ENCODE assay signal across 3 cellular contexts in the genomic region with DNA sequence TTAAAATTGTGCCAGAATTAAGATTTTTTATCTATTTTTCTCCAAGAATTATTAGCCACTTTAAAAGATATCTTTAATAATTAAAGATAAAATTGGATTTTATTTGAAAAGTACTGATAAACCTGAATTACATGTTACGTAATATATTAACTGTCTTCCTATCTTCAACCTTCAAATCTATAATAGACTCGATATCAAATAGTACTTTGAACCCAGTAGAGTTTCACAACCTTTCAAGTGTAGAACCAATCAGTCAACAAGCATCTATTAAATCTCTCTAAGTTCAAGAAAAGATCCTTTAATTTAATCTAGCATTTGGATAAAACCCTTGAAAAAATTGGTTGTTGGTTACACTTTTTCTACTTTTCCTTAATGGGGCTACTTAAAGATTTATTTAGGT.
TF ChIP-seq lines count a peak whose summit lies in the region.

No MANE protein-coding gene starts in this region.

TF ChIP-seq in IMR-90, 13 proteins besides CTCF, POLR2A, EP300 and RAD21:
- TF ChIP-seq RFX5 (IDR thresholded peaks at IDR 0.05; ENCODE audit: low read depth, low read length) (no peak), MXI1 (IDR thresholded peaks at IDR 0.05; ENCODE audit: borderline replicate concordance, low read depth, low read length) (no peak), CEBPB (IDR thresholded peaks at IDR 0.05; ENCODE audit: low read depth, low read length) (peak; percentile 30; the same call in 1 of the 2 replicates)

TF ChIP-seq in K562, 482 proteins besides CTCF, POLR2A, EP300 and RAD21:
- TF ChIP-seq CEBPG (CRISPR knock-in tag; IDR thresholded peaks at IDR 0.05) (no peak), CEBPG (tag; conservative IDR thresholded peaks at IDR 0.05 in 1 of 2, IDR thresholded peaks at IDR 0.05 in 1 of 2) (peak; percentile 28 to 83; a peak in 3 of 4 replicates), CEBPB (tag; IDR thresholded peaks at IDR 0.05) (peak; percentile 58)
- TF ChIP-seq, protein P1, sequence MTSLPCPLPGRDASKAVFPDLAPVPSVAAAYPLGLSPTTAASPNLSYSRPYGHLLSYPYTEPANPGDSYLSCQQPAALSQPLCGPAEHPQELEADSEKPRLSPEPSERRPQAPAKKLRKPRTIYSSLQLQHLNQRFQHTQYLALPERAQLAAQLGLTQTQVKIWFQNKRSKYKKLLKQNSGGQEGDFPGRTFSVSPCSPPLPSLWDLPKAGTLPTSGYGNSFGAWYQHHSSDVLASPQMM (CRISPR knock-in tag; IDR thresholded peaks at IDR 0.05), result no peak

TF ChIP-seq in HepG2, 621 proteins besides CTCF, POLR2A, EP300 and RAD21:
- TF ChIP-seq ZFP90 (CRISPR knock-in tag; IDR thresholded peaks at IDR 0.05; ENCODE audit: borderline replicate concordance) (no peak), RBM22 (optimal IDR thresholded peaks at IDR 0.05; ENCODE audit: low read length) (no peak), ZNF768 (CRISPR knock-in tag; IDR thresholded peaks at IDR 0.05) (no peak), HHEX (CRISPR knock-in tag; IDR thresholded peaks at IDR 0.05) (no peak), CEBPB (IDR thresholded peaks at IDR 0.05; ENCODE audit: borderline replicate concordance, low read depth, low read length) (peak; percentile 76), ZNF501 (CRISPR knock-in tag; IDR thresholded peaks at IDR 0.05) (no peak), SMYD3 (CRISPR knock-in tag; IDR thresholded peaks at IDR 0.05) (no peak), ZNF3 (CRISPR knock-in tag; IDR thresholded peaks at IDR 0.05) (peak; percentile 86), HOXA3 (CRISPR knock-in tag; IDR thresholded peaks at IDR 0.05) (no peak), TBP (CRISPR knock-in tag; IDR thresholded peaks at IDR 0.05) (no peak), ISL2 (CRISPR knock-in tag; IDR thresholded peaks at IDR 0.05) (no peak), ASH2L (IDR thresholded peaks at IDR 0.05; ENCODE audit: insufficient read length, low read depth, low read length) (no peak), DR1 (CRISPR knock-in tag; IDR thresholded peaks at IDR 0.05) (no peak), ZNF496 (CRISPR knock-in tag; IDR thresholded peaks at IDR 0.05; ENCODE audit: insufficient replicate concordance) (no peak), MTF1 (CRISPR knock-in tag; IDR thresholded peaks at IDR 0.05) (no peak), ZSCAN12 (CRISPR knock-in tag; IDR thresholded peaks at IDR 0.05) (no peak), ZNF44 (CRISPR knock-in tag; IDR thresholded peaks at IDR 0.05) (no peak), JUND (CRISPR knock-in tag; IDR thresholded peaks at IDR 0.05) (no peak), ZSCAN31 (CRISPR knock-in tag; IDR thresholded peaks at IDR 0.05; ENCODE audit: low read depth) (no peak), ZNF530 (CRISPR knock-in tag; IDR thresholded peaks at IDR 0.05; ENCODE audit: low read depth) (no peak), HNF4A (CRISPR knock-in tag; IDR thresholded peaks at IDR 0.05) (peak; percentile 52), NCOR1 (IDR thresholded peaks at IDR 0.05; ENCODE audit: borderline replicate concordance, low read length) (peak; percentile 36; the same call in 1 of the 2 replicates), FOSL1 (CRISPR knock-in tag; IDR thresholded peaks at IDR 0.05; ENCODE audit: borderline replicate concordance) (no peak), ELF4 (CRISPR knock-in tag; IDR thresholded peaks at IDR 0.05; ENCODE audit: borderline replicate concordance) (no peak), ZNF564 (CRISPR knock-in tag; IDR thresholded peaks at IDR 0.05) (no peak), ZNF143 (CRISPR knock-in tag; IDR thresholded peaks at IDR 0.05) (no peak)
- TF ChIP-seq, protein P2, sequence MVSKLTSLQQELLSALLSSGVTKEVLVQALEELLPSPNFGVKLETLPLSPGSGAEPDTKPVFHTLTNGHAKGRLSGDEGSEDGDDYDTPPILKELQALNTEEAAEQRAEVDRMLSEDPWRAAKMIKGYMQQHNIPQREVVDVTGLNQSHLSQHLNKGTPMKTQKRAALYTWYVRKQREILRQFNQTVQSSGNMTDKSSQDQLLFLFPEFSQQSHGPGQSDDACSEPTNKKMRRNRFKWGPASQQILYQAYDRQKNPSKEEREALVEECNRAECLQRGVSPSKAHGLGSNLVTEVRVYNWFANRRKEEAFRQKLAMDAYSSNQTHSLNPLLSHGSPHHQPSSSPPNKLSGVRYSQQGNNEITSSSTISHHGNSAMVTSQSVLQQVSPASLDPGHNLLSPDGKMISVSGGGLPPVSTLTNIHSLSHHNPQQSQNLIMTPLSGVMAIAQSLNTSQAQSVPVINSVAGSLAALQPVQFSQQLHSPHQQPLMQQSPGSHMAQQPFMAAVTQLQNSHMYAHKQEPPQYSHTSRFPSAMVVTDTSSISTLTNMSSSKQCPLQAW (CRISPR knock-in tag; IDR thresholded peaks at IDR 0.05), result no peak
- TF ChIP-seq, protein P3, sequence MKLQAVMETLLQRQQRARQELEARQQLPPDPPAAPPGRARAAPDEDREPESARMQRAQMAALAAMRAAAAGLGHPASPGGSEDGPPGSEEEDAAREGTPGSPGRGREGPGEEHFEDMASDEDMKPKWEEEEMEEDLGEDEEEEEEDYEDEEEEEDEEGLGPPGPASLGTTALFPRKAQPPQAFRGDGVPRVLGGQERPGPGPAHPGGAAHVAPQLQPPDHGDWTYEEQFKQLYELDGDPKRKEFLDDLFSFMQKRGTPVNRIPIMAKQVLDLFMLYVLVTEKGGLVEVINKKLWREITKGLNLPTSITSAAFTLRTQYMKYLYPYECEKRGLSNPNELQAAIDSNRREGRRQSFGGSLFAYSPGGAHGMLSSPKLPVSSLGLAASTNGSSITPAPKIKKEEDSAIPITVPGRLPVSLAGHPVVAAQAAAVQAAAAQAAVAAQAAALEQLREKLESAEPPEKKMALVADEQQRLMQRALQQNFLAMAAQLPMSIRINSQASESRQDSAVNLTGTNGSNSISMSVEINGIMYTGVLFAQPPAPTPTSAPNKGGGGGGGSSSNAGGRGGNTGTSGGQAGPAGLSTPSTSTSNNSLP (IDR thresholded peaks at IDR 0.05; ENCODE audit: low read depth, low read length), result 0 out of 2 replicates have a peak, but pooled peaks have one; percentile 30
- TF ChIP-seq, protein P4, sequence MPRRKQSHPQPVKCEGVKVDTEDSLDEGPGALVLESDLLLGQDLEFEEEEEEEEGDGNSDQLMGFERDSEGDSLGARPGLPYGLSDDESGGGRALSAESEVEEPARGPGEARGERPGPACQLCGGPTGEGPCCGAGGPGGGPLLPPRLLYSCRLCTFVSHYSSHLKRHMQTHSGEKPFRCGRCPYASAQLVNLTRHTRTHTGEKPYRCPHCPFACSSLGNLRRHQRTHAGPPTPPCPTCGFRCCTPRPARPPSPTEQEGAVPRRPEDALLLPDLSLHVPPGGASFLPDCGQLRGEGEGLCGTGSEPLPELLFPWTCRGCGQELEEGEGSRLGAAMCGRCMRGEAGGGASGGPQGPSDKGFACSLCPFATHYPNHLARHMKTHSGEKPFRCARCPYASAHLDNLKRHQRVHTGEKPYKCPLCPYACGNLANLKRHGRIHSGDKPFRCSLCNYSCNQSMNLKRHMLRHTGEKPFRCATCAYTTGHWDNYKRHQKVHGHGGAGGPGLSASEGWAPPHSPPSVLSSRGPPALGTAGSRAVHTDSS (CRISPR knock-in tag; conservative IDR thresholded peaks at IDR 0.05), result no peak
- TF ChIP-seq, protein P5, sequence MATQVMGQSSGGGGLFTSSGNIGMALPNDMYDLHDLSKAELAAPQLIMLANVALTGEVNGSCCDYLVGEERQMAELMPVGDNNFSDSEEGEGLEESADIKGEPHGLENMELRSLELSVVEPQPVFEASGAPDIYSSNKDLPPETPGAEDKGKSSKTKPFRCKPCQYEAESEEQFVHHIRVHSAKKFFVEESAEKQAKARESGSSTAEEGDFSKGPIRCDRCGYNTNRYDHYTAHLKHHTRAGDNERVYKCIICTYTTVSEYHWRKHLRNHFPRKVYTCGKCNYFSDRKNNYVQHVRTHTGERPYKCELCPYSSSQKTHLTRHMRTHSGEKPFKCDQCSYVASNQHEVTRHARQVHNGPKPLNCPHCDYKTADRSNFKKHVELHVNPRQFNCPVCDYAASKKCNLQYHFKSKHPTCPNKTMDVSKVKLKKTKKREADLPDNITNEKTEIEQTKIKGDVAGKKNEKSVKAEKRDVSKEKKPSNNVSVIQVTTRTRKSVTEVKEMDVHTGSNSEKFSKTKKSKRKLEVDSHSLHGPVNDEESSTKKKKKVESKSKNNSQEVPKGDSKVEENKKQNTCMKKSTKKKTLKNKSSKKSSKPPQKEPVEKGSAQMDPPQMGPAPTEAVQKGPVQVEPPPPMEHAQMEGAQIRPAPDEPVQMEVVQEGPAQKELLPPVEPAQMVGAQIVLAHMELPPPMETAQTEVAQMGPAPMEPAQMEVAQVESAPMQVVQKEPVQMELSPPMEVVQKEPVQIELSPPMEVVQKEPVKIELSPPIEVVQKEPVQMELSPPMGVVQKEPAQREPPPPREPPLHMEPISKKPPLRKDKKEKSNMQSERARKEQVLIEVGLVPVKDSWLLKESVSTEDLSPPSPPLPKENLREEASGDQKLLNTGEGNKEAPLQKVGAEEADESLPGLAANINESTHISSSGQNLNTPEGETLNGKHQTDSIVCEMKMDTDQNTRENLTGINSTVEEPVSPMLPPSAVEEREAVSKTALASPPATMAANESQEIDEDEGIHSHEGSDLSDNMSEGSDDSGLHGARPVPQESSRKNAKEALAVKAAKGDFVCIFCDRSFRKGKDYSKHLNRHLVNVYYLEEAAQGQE (IDR thresholded peaks at IDR 0.05; ENCODE audit: borderline replicate concordance in 1 of 2, low read depth in 1 of 2, low read length in 2 of 2), result no peak
- TF ChIP-seq, protein P6, sequence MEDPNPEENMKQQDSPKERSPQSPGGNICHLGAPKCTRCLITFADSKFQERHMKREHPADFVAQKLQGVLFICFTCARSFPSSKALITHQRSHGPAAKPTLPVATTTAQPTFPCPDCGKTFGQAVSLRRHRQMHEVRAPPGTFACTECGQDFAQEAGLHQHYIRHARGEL (CRISPR knock-in tag; IDR thresholded peaks at IDR 0.05), result no peak
- TF ChIP-seq, protein P7, sequence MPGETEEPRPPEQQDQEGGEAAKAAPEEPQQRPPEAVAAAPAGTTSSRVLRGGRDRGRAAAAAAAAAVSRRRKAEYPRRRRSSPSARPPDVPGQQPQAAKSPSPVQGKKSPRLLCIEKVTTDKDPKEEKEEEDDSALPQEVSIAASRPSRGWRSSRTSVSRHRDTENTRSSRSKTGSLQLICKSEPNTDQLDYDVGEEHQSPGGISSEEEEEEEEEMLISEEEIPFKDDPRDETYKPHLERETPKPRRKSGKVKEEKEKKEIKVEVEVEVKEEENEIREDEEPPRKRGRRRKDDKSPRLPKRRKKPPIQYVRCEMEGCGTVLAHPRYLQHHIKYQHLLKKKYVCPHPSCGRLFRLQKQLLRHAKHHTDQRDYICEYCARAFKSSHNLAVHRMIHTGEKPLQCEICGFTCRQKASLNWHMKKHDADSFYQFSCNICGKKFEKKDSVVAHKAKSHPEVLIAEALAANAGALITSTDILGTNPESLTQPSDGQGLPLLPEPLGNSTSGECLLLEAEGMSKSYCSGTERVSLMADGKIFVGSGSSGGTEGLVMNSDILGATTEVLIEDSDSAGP (CRISPR knock-in tag; IDR thresholded peaks at IDR 0.05; ENCODE audit: borderline replicate concordance), result no peak
- TF ChIP-seq, protein P8, sequence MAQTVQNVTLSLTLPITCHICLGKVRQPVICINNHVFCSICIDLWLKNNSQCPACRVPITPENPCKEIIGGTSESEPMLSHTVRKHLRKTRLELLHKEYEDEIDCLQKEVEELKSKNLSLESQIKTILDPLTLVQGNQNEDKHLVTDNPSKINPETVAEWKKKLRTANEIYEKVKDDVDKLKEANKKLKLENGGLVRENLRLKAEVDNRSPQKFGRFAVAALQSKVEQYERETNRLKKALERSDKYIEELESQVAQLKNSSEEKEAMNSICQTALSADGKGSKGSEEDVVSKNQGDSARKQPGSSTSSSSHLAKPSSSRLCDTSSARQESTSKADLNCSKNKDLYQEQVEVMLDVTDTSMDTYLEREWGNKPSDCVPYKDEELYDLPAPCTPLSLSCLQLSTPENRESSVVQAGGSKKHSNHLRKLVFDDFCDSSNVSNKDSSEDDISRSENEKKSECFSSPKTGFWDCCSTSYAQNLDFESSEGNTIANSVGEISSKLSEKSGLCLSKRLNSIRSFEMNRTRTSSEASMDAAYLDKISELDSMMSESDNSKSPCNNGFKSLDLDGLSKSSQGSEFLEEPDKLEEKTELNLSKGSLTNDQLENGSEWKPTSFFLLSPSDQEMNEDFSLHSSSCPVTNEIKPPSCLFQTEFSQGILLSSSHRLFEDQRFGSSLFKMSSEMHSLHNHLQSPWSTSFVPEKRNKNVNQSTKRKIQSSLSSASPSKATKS (CRISPR knock-in tag; IDR thresholded peaks at IDR 0.05), result no peak
- TF ChIP-seq, protein P9, sequence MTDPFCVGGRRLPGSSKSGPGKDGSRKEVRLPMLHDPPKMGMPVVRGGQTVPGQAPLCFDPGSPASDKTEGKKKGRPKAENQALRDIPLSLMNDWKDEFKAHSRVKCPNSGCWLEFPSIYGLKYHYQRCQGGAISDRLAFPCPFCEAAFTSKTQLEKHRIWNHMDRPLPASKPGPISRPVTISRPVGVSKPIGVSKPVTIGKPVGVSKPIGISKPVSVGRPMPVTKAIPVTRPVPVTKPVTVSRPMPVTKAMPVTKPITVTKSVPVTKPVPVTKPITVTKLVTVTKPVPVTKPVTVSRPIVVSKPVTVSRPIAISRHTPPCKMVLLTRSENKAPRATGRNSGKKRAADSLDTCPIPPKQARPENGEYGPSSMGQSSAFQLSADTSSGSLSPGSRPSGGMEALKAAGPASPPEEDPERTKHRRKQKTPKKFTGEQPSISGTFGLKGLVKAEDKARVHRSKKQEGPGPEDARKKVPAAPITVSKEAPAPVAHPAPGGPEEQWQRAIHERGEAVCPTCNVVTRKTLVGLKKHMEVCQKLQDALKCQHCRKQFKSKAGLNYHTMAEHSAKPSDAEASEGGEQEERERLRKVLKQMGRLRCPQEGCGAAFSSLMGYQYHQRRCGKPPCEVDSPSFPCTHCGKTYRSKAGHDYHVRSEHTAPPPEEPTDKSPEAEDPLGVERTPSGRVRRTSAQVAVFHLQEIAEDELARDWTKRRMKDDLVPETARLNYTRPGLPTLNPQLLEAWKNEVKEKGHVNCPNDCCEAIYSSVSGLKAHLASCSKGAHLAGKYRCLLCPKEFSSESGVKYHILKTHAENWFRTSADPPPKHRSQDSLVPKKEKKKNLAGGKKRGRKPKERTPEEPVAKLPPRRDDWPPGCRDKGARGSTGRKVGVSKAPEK (CRISPR knock-in tag; IDR thresholded peaks at IDR 0.05; ENCODE audit: borderline replicate concordance), result no peak
- TF ChIP-seq, protein P10, sequence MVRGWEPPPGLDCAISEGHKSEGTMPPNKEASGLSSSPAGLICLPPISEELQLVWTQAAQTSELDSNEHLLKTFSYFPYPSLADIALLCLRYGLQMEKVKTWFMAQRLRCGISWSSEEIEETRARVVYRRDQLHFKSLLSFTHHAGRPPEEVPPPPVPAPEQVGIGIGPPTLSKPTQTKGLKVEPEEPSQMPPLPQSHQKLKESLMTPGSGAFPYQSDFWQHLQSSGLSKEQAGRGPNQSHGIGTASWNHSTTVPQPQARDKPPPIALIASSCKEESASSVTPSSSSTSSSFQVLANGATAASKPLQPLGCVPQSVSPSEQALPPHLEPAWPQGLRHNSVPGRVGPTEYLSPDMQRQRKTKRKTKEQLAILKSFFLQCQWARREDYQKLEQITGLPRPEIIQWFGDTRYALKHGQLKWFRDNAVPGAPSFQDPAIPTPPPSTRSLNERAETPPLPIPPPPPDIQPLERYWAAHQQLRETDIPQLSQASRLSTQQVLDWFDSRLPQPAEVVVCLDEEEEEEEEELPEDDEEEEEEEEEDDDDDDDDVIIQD (CRISPR knock-in tag; IDR thresholded peaks at IDR 0.05; ENCODE audit: low read depth), result peak; percentile 53; the same call in 1 of the 2 replicates
